9 cellular contexts compared by ENCODE assay signal in the genomic region with DNA sequence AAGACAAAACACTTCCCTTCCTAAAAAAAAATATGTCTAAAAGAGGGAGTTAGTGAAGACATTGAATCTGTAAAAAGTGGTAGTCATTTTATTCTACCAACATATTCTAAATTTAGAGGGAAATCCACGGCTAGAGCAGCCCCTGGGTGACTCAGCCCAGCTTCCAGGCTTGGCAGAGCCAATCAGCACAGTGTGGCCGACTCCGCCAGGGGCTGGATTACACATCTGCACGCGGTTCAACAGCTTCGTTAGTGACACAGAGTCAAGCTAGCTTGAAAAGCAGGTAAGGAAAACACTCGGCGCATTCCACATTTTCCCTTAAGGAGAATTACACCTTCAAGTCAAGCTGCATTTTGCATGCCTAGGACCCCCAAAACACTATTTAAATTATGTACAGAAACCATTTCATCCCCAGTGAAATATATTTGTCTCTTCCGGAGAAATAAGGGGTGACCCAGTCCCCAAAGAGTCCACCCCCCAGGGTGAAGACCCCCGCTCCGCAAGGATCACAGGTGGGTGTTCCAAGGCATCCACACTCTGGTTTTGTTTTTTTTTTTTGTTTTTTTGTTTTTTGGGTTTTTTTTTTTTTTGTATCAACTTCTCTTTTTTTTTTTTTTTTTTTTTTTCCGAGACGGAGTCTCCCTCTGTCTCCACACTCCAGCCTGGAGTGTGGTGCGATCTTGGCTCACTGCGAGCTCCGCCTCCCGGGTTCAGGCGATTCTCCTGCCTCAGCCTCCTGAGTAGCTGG. TPM values are rescaled to one million over a fixed set of nuclear protein-coding genes. Genes with fewer than 3 reads are reported as not detected.
DNase-seq lines count a peak whose midpoint lies in the region; ATAC-seq, FAIRE-seq and TF ChIP-seq lines count a peak whose summit lies in the region.
"Had no signal": no experiment of that assay in that cellular context is flagged by ENCODE, and none has a peak within 500 bp of the region (broad histone marks: within the 10 kb centered on the region; RNA-seq: fewer than 3 reads in every experiment).

No MANE protein-coding gene starts in this region.

- no peaks in the 10 kb centered on the region for H3K27me3 ChIP-seq in smooth muscle cell (ENCODE audit: low read depth)

- H3K4me2 ChIP-seq in smooth muscle cell = peak overlapping the region; percentile 73

- H3K4me3 ChIP-seq in smooth muscle cell = no peak overlapping the region
- H3K4me3 ChIP-seq: HAP-1 had no signal

- H2AFZ ChIP-seq in smooth muscle cell (ENCODE audit: low read depth) = no peak overlapping the region

- no peak for TF ChIP-seq CTCF in smooth muscle cell (IDR thresholded peaks at IDR 0.05; ENCODE audit: borderline replicate concordance, insufficient read depth, poor library complexity, severe bottlenecking)
- TF ChIP-seq CTCF in type B pancreatic cell (conservative IDR thresholded peaks at IDR 0.05) = no peak

- no peaks in the 10 kb centered on the region for H3K27me3 Mint-ChIP-seq in T-helper 17 cell
- no peaks in the 10 kb centered on the region for H3K27me3 Mint-ChIP-seq in type B pancreatic cell

- no peaks in the 10 kb centered on the region for H3K9me3 ChIP-seq in T-helper 17 cell (ENCODE audit: control insufficient read depth, low read length, poor library complexity, severe bottlenecking)
- no peaks in the 10 kb centered on the region for H3K9me3 ChIP-seq in smooth muscle cell (replicated peaks; ENCODE audit: low read depth)
- H3K9me3 ChIP-seq: HAP-1 had no signal

- H3K4me1 ChIP-seq in smooth muscle cell (ENCODE audit: low read depth) = peaks cover 21% of the 10 kb centered on the region

- no peaks in the 10 kb centered on the region for H3K79me2 ChIP-seq in smooth muscle cell (ENCODE audit: low read depth)

- no peaks in the 10 kb centered on the region for H3K9me3 Mint-ChIP-seq in type B pancreatic cell

- TF ChIP-seq POLR2A in H54 (IDR thresholded peaks at IDR 0.05; ENCODE audit: low read depth, low read length) = no peak

- H3K36me3 Mint-ChIP-seq in T-helper 17 cell (ENCODE audit: low read depth) (no peaks in the 10 kb centered on the region), type B pancreatic cell (no peaks in the 10 kb centered on the region)

- H3K27ac Mint-ChIP-seq in T-helper 17 cell = peak overlapping the region; percentile 95
- H3K27ac Mint-ChIP-seq in type B pancreatic cell = no peak overlapping the region

- peaks cover 14% of the 10 kb centered on the region for H3K4me1 Mint-ChIP-seq in T-helper 17 cell
- H3K4me1 Mint-ChIP-seq in type B pancreatic cell (ENCODE audit: unreplicated experiment) = peaks cover 17% of the 10 kb centered on the region

- peaks cover 17% of the 10 kb centered on the region for H3F3A ChIP-seq in smooth muscle cell (ENCODE audit: low read depth)

- H3K27ac ChIP-seq in smooth muscle cell (ENCODE audit: low read depth) = peak overlapping the region; percentile 86

- DNase-seq in H54 (ENCODE audit: insufficient read length, low spot score) (peak; percentile 66), T-helper 17 cell (no peak), head of caudate nucleus (peak in 29 of 42 donors; percentile 9 to 71 (median 29)), smooth muscle cell (lab: John Stamatoyannopoulos, UW; ENCODE audit: unreplicated experiment) (peak; percentile 24), NCI-H1048 (lab: John Stamatoyannopoulos, UW) (no peak), UCSD-AML1 (lab: John Stamatoyannopoulos, UW; ENCODE audit: unreplicated experiment) (no peak), type B pancreatic cell (ENCODE audit: extremely low spot score, unreplicated experiment) (no peak)

- no peak for ATAC-seq in T-helper 17 cell
- no peak for ATAC-seq in GM21526 (IDR thresholded peaks at IDR 0.05; ENCODE audit: low FRiP score, unreplicated experiment)

- H4K20me1 ChIP-seq in smooth muscle cell (ENCODE audit: low read depth) = no peaks in the 10 kb centered on the region

- no peak overlapping the region for H3K9ac ChIP-seq in smooth muscle cell (ENCODE audit: low read depth)

- H3K4me3 Mint-ChIP-seq in T-helper 17 cell (peak overlapping the region; percentile 90), type B pancreatic cell (no peak overlapping the region)

- H3K36me3 ChIP-seq in smooth muscle cell (ENCODE audit: low read depth) = no peaks in the 10 kb centered on the region
- H3K36me3 ChIP-seq: HAP-1 had no signal

- peak; percentile 64 for FAIRE-seq in H54 (lab: Jason Lieb, UNC)

- intact Hi-C loops in head of caudate nucleus (cut with DNase I) = no loop called here

- 59% methylated on average over 18 of the region's 18 CpGs for WGBS in smooth muscle cell (ENCODE audit: low lambda C conversion rate)

RNA-seq across cellular contexts. Expression of a gene that starts 58.4 kb away (rescaled TPM):
- 100 to 1,000 TPM; 149 to 158 TPM for total RNA-seq in T-helper 17 cell
- 52.8 and 65.4 TPM in 2 replicates for total RNA-seq in smooth muscle cell
- 30.1 and 40.2 TPM in 2 replicates for polyA plus RNA-seq in smooth muscle cell
- total RNA-seq in type B pancreatic cell (ENCODE audit: low replicate concordance) = 66.2 and 97.2 TPM in 2 replicates

Comparison
In these comparisons a context has a peak if more than half of its experiments do, and no peak if none do; other contexts are left out.
1. DNase-seq: peak in H54 (single experiment), head of caudate nucleus (29 of 42) and smooth muscle cell (single experiment); none in T-helper 17 cell (0 of 3), NCI-H1048 (single experiment), UCSD-AML1 (single experiment) and type B pancreatic cell (single experiment).